ENCODE assay signal across 6 cellular contexts in genomic region chr9:38136386-38136785, GRCh38.
"Had no signal": no experiment of that assay in that cellular context is flagged by ENCODE, and none has a peak within 500 bp of the region (broad histone marks: within the 10 kb centered on the region; RNA-seq: fewer than 3 reads in every experiment).

No MANE protein-coding gene starts in this region.

- ATAC-seq: GM23338, K562 had no signal

- H2AFZ ChIP-seq: GM23338 had no signal

- DNase-seq: H9, HCEC 1CT, IMR-90, KG1 had no signal

- H3K4me2 ChIP-seq: GM23338 had no signal

- H3K4me3 ChIP-seq: GM23338, K562 had no signal

- H3K9me3 Mint-ChIP-seq: GM23338, H9 had no signal

- H3K4me3 Mint-ChIP-seq: GM23338, H9 had no signal

- H3K27ac Mint-ChIP-seq: GM23338, H9 had no signal
